10 cellular contexts compared by ENCODE assay signal in genomic region chr7:44097064-44097932, GRCh38. TPM values are rescaled to one million over a fixed set of nuclear protein-coding genes. Genes with fewer than 3 reads are reported as not detected.
DNase-seq lines count a peak whose midpoint lies in the region; ATAC-seq, FAIRE-seq and TF ChIP-seq lines count a peak whose summit lies in the region.
"Had no signal": no experiment of that assay in that cellular context is flagged by ENCODE, and none has a peak within 500 bp of the region (broad histone marks: within the 10 kb centered on the region; RNA-seq: fewer than 3 reads in every experiment).

No MANE protein-coding gene starts in this region.

- no peak overlapping the region for H2BK12ac ChIP-seq in trophoblast cell (ENCODE audit: low read length)

- H3K27me3 ChIP-seq in DOHH2 (ENCODE audit: control insufficient read depth, low read length) (no peaks in the 10 kb centered on the region), trophoblast cell (ENCODE audit: insufficient read depth, low read length) (no peaks in the 10 kb centered on the region), neural progenitor cell (peaks cover 6% of the 10 kb centered on the region)
- H3K27me3 ChIP-seq: SJCRH30 had no signal

- WGBS in trophoblast cell (ENCODE audit: extremely low coverage, insufficient coverage, insufficient read length) = no CpG with 5 or more reads among the region's 9 CpGs

- H2AK5ac ChIP-seq in trophoblast cell (ENCODE audit: low read length) = no peak overlapping the region

- H2AFZ ChIP-seq in trophoblast cell (ENCODE audit: insufficient read depth, low read length, poor library complexity) (no peak overlapping the region), neural progenitor cell (replicated peaks) (no peak overlapping the region)

- no peak overlapping the region for H4K12ac ChIP-seq in trophoblast cell (ENCODE audit: low read depth, low read length)

- POLR2A ChIA-PET in activated CD4-positive, alpha-beta memory T cell treated with anti-CD3 and anti-CD28 coated beads, Interleukin-2, amount 10 ng/mL, durations not matched to agents 7 days and 5 days (lab: Charles Lee) = interaction anchor here (0.9 to 2.4 kb wide), 5 partner anchors 8 to 52 kb away, joined by 3 to 11 read pairs (median 4); no protein-coding TSS in a partner anchor

- no peaks in the 10 kb centered on the region for H3K79me1 ChIP-seq in trophoblast cell (ENCODE audit: low read length)

- no peak overlapping the region for H3K18ac ChIP-seq in trophoblast cell (ENCODE audit: low read length)

- peaks cover 4% of the 10 kb centered on the region for H3K27me3 Mint-ChIP-seq in activated CD4-positive, alpha-beta memory T cell treated with anti-CD3 and anti-CD28 coated beads, Interleukin-2, amount 10 ng/mL, durations not matched to agents 7 days and 5 days
- H3K27me3 Mint-ChIP-seq in osteocyte (ENCODE audit: unreplicated experiment) (no peaks in the 10 kb centered on the region), neural progenitor cell (ENCODE audit: insufficient read depth, low read depth) (peaks cover 3% of the 10 kb centered on the region)

- H3F3A ChIP-seq in DOHH2 (ENCODE audit: control insufficient read depth, insufficient read depth) = peaks cover 9% of the 10 kb centered on the region
- H3F3A ChIP-seq in neural progenitor cell (ENCODE audit: low read depth) = no peaks in the 10 kb centered on the region

- CTCF ChIA-PET in activated CD4-positive, alpha-beta memory T cell treated with anti-CD3 and anti-CD28 coated beads, Interleukin-2, amount 10 ng/mL, durations not matched to agents 7 days and 5 days (lab: Charles Lee) = interaction anchor here (1.5 to 1.6 kb wide), 2 partner anchors 12 kb away, joined by 4 to 5 read pairs; no protein-coding TSS in a partner anchor

- H3K36me3 ChIP-seq in DOHH2 (ENCODE audit: control insufficient read depth, low read length) (no peaks in the 10 kb centered on the region; the same call in 1 of the 2 replicates), trophoblast cell (ENCODE audit: control insufficient read depth in 1 of 2, insufficient read depth in 2 of 2, low read length in 2 of 2) (no peaks in the 10 kb centered on the region), neural progenitor cell (no peaks in the 10 kb centered on the region)
- H3K36me3 ChIP-seq: SJCRH30 had no signal

- peak overlapping the region; percentile 34 for H3K27ac Mint-ChIP-seq in activated CD4-positive, alpha-beta memory T cell treated with anti-CD3 and anti-CD28 coated beads, Interleukin-2, amount 10 ng/mL, durations not matched to agents 7 days and 5 days
- H3K27ac Mint-ChIP-seq in osteocyte (ENCODE audit: unreplicated experiment) (no peak overlapping the region), neural progenitor cell (no peak overlapping the region)

- H3K9me2 ChIP-seq in DOHH2 (replicated peaks; ENCODE audit: control insufficient read depth, low read length) = no peaks in the 10 kb centered on the region

- H3K4me3 ChIP-seq in DOHH2 (ENCODE audit: low read length) = peak overlapping the region; percentile 30
- H3K4me3 ChIP-seq in trophoblast cell (ENCODE audit: low read depth, low read length) = no peak overlapping the region
- no peak overlapping the region for H3K4me3 ChIP-seq in neural progenitor cell
- H3K4me3 ChIP-seq: SJCRH30 had no signal

- H3K14ac ChIP-seq in trophoblast cell (ENCODE audit: low read length) = no peak overlapping the region

- peak overlapping the region; percentile 43 for H3K27ac ChIP-seq in DOHH2 (ENCODE audit: low read depth, low read length)
- no peak overlapping the region for H3K27ac ChIP-seq in trophoblast cell (ENCODE audit: low read depth, low read length)
- H3K27ac ChIP-seq in neural progenitor cell = no peak overlapping the region
- H3K27ac ChIP-seq: SJCRH30 had no signal

- H4K20me1 ChIP-seq in DOHH2 (ENCODE audit: control insufficient read depth, insufficient read depth, low read depth, low read length) (no peaks in the 10 kb centered on the region), neural progenitor cell (ENCODE audit: low read depth) (no peaks in the 10 kb centered on the region)

- H3K9me3 Mint-ChIP-seq in activated CD4-positive, alpha-beta memory T cell treated with anti-CD3 and anti-CD28 coated beads, Interleukin-2, amount 10 ng/mL, durations not matched to agents 7 days and 5 days = no peaks in the 10 kb centered on the region
- no peaks in the 10 kb centered on the region for H3K9me3 Mint-ChIP-seq in osteocyte (ENCODE audit: unreplicated experiment)
- no peaks in the 10 kb centered on the region for H3K9me3 Mint-ChIP-seq in neural progenitor cell

- peak; percentile 64 for ATAC-seq in GM19455 (IDR thresholded peaks at IDR 0.05; ENCODE audit: unreplicated experiment)
- ATAC-seq in HG03354 (IDR thresholded peaks at IDR 0.05; ENCODE audit: poor library complexity, severe bottlenecking, unreplicated experiment) = peak; percentile 85

- TF ChIP-seq CTCF in DOHH2 (IDR thresholded peaks at IDR 0.05; ENCODE audit: low read depth, low read length, poor library complexity, severe bottlenecking) (no peak), osteocyte (IDR thresholded peaks at IDR 0.05) (no peak), neural progenitor cell (IDR thresholded peaks at IDR 0.05) (no peak)

- H3K79me2 ChIP-seq in DOHH2 (ENCODE audit: control insufficient read depth, low read length) (no peaks in the 10 kb centered on the region), trophoblast cell (ENCODE audit: control insufficient read depth, insufficient read depth, low read length, poor library complexity) (no peaks in the 10 kb centered on the region), neural progenitor cell (ENCODE audit: low read depth) (no peaks in the 10 kb centered on the region)

- H3K4me1 ChIP-seq in DOHH2 (ENCODE audit: control insufficient read depth, low read length) (peaks cover 76% of the 10 kb centered on the region), trophoblast cell (ENCODE audit: control insufficient read depth in 1 of 2, insufficient read depth in 2 of 2, low read length in 2 of 2) (no peaks in the 10 kb centered on the region), neural progenitor cell (no peaks in the 10 kb centered on the region)

- no peak overlapping the region for H3K23ac ChIP-seq in trophoblast cell (ENCODE audit: low read length)

- H3K4me2 ChIP-seq in DOHH2 (ENCODE audit: low read length) = peak overlapping the region; percentile 56
- H3K4me2 ChIP-seq in trophoblast cell (ENCODE audit: low read length) = no peak overlapping the region
- no peak overlapping the region for H3K4me2 ChIP-seq in neural progenitor cell

- no peak for FAIRE-seq in HTR-8/SVneo (lab: Jason Lieb, UNC)

- H3K9me3 ChIP-seq in DOHH2 (ENCODE audit: control insufficient read depth, insufficient read depth, low read length) (peaks cover 4% of the 10 kb centered on the region; the same call in 1 of the 2 replicates), trophoblast cell (ENCODE audit: insufficient read depth, low read depth, low read length) (no peaks in the 10 kb centered on the region), neural progenitor cell (ENCODE audit: low read depth) (no peaks in the 10 kb centered on the region)
- H3K9me3 ChIP-seq: SJCRH30 had no signal

- no peak overlapping the region for H2BK5ac ChIP-seq in trophoblast cell (ENCODE audit: low read depth, low read length, poor library complexity)

- H4K8ac ChIP-seq in trophoblast cell (ENCODE audit: low read depth, low read length) = no peak overlapping the region

- H2BK120ac ChIP-seq in trophoblast cell (ENCODE audit: insufficient read depth, low read length, poor library complexity) = no peak overlapping the region

- no peak overlapping the region for H3K4me3 Mint-ChIP-seq in activated CD4-positive, alpha-beta memory T cell treated with anti-CD3 and anti-CD28 coated beads, Interleukin-2, amount 10 ng/mL, durations not matched to agents 7 days and 5 days
- H3K4me3 Mint-ChIP-seq in osteocyte (ENCODE audit: unreplicated experiment) = no peak overlapping the region
- no peak overlapping the region for H3K4me3 Mint-ChIP-seq in neural progenitor cell

- H3K9ac ChIP-seq in trophoblast cell (ENCODE audit: low read length) = no peak overlapping the region
- no peak overlapping the region for H3K9ac ChIP-seq in neural progenitor cell

- DNase-seq in activated CD4-positive, alpha-beta memory T cell treated with anti-CD3 and anti-CD28 coated beads, Interleukin-2, amount 10 ng/mL, durations not matched to agents 7 days and 5 days = no peak
- DNase-seq in trophoblast cell = no peak
- DNase-seq in osteocyte (ENCODE audit: extremely low spot score, unreplicated experiment) = no peak
- DNase-seq in HTR-8/SVneo (ENCODE audit: insufficient read length, low spot score) = no peak
- DNase-seq in neural progenitor cell (ENCODE audit: low spot score) = no peak
- DNase-seq: DMS153 had no signal

- H3K4ac ChIP-seq in trophoblast cell (ENCODE audit: low read depth, low read length) = no peak overlapping the region

- H3K36me3 Mint-ChIP-seq in activated CD4-positive, alpha-beta memory T cell treated with anti-CD3 and anti-CD28 coated beads, Interleukin-2, amount 10 ng/mL, durations not matched to agents 7 days and 5 days (ENCODE audit: low read depth) = no peaks in the 10 kb centered on the region
- no peaks in the 10 kb centered on the region for H3K36me3 Mint-ChIP-seq in osteocyte (ENCODE audit: unreplicated experiment)
- no peaks in the 10 kb centered on the region for H3K36me3 Mint-ChIP-seq in neural progenitor cell

- no peak overlapping the region for H4K91ac ChIP-seq in trophoblast cell (ENCODE audit: low read depth, low read length)

- H3K4me1 Mint-ChIP-seq in activated CD4-positive, alpha-beta memory T cell treated with anti-CD3 and anti-CD28 coated beads, Interleukin-2, amount 10 ng/mL, durations not matched to agents 7 days and 5 days = peaks cover 16% of the 10 kb centered on the region
- peaks cover 66% of the 10 kb centered on the region for H3K4me1 Mint-ChIP-seq in osteocyte (ENCODE audit: unreplicated experiment)
- peaks cover 14% of the 10 kb centered on the region for H3K4me1 Mint-ChIP-seq in neural progenitor cell

RNA-seq across cellular contexts. Expression of gene AEBP1, which starts 6.8 kb away (rescaled TPM):
- under 1 TPM; 0.30 to 0.38 TPM for total RNA-seq in activated CD4-positive, alpha-beta memory T cell treated with anti-CD3 and anti-CD28 coated beads, Interleukin-2, amount 10 ng/mL, durations not matched to agents 7 days and 5 days
- 31.3 and 31.8 TPM in 2 replicates for polyA plus RNA-seq in trophoblast cell (2013)
- 781 and 794 TPM in 2 replicates for total RNA-seq in osteocyte
- 4.5 and 16.7 TPM in 2 replicates for total RNA-seq in neural progenitor cell (ENCODE audit: low replicate concordance)

RNA-seq across cellular contexts. Expression of gene POLM, which starts 15.0 kb away (rescaled TPM):
- total RNA-seq in activated CD4-positive, alpha-beta memory T cell treated with anti-CD3 and anti-CD28 coated beads, Interleukin-2, amount 10 ng/mL, durations not matched to agents 7 days and 5 days = 10 to 100 TPM; 29.4 to 30.7 TPM
- polyA plus RNA-seq in trophoblast cell (2013) = 10.0 and 10.3 TPM in 2 replicates
- total RNA-seq in osteocyte = 29.3 and 31.9 TPM in 2 replicates
- total RNA-seq in neural progenitor cell (ENCODE audit: low replicate concordance) = 5.9 and 16.4 TPM in 2 replicates

RNA-seq across cellular contexts. Expression of gene POLD2, which starts 26.1 kb away (rescaled TPM):
- 10 to 100 TPM; 82.3 to 84.6 TPM for total RNA-seq in activated CD4-positive, alpha-beta memory T cell treated with anti-CD3 and anti-CD28 coated beads, Interleukin-2, amount 10 ng/mL, durations not matched to agents 7 days and 5 days
- 57.4 and 61.4 TPM in 2 replicates for polyA plus RNA-seq in trophoblast cell (2013)
- total RNA-seq in osteocyte (59.2 and 63.0 TPM in 2 replicates), neural progenitor cell (ENCODE audit: low replicate concordance) (126 and 232 TPM in 2 replicates)

RNA-seq across cellular contexts. Expression of gene PGAM2, which starts 31.9 kb away (rescaled TPM):
- under 1 TPM in 1 of 2 experiments, not detected in 1; 0.43 TPM for total RNA-seq in activated CD4-positive, alpha-beta memory T cell treated with anti-CD3 and anti-CD28 coated beads, Interleukin-2, amount 10 ng/mL, durations not matched to agents 7 days and 5 days
- 0.14 TPM in 1 of 2 replicates, not detected in the other for polyA plus RNA-seq in trophoblast cell (2013)
- 0.97 TPM in 1 of 2 replicates, not detected in the other for total RNA-seq in osteocyte
- total RNA-seq in neural progenitor cell (ENCODE audit: low replicate concordance) = 11.2 and 11.3 TPM in 2 replicates
- total RNA-seq: SJCRH30 had no signal

RNA-seq across cellular contexts. Expression of gene MYL7, which starts 43.8 kb away (rescaled TPM):
- total RNA-seq in activated CD4-positive, alpha-beta memory T cell treated with anti-CD3 and anti-CD28 coated beads, Interleukin-2, amount 10 ng/mL, durations not matched to agents 7 days and 5 days = not detected
- 146 and 148 TPM in 2 replicates for polyA plus RNA-seq in trophoblast cell (2013)
- not detected in 2 replicates for total RNA-seq in osteocyte
- not detected in 2 replicates for total RNA-seq in neural progenitor cell (ENCODE audit: low replicate concordance)
- total RNA-seq: SJCRH30 had no signal

Comparison
In these comparisons a context has a peak if more than half of its experiments do, and no peak if none do; other contexts are left out.
1. RNA of gene AEBP1, which starts 6.8 kb away (total RNA-seq): 781 to 794 TPM in osteocyte; 4.5 to 16.7 TPM in neural progenitor cell and 0.30 to 0.38 TPM in activated CD4-positive, alpha-beta memory T cell treated with anti-CD3 and anti-CD28 coated beads, Interleukin-2, amount 10 ng/mL, durations not matched to agents 7 days and 5 days; every median in the first group is over 10 times any median in the second.